Comparison of ENCODE assay signal across 8 cellular contexts in genomic region chr2:42046819-42047487, GRCh38. TPM values are rescaled to one million over a fixed set of nuclear protein-coding genes. Genes with fewer than 3 reads are reported as not detected.
DNase-seq lines count a peak whose midpoint lies in the region; ATAC-seq and TF ChIP-seq lines count a peak whose summit lies in the region.

No MANE protein-coding gene starts in this region.

- peaks cover 27% of the 10 kb centered on the region for H3K4me1 ChIP-seq in testis

- H3K27ac ChIP-seq in layer of hippocampus (ENCODE audit: low read depth, low read length) (peak overlapping the region; percentile 73), testis (peak overlapping the region; percentile 78 to 95)

- H3K27me3 ChIP-seq in layer of hippocampus (ENCODE audit: control insufficient read depth, insufficient read depth, low read length), result no peaks in the 10 kb centered on the region
- no peaks in the 10 kb centered on the region for H3K27me3 ChIP-seq in testis

- intact Hi-C loops in testis (cut with DNase I; ENCODE audit: low total_unique reads), result no loop called here

- no peaks in the 10 kb centered on the region for H3K9me3 ChIP-seq in testis

- no peak for TF ChIP-seq POLR2A in testis (IDR thresholded peaks at IDR 0.05)

- ATAC-seq in HG02885 (IDR thresholded peaks at IDR 0.05; ENCODE audit: poor library complexity, unreplicated experiment) (no peak), GM19395 (IDR thresholded peaks at IDR 0.05; ENCODE audit: unreplicated experiment) (no peak)

- no peaks in the 10 kb centered on the region for H3K36me3 ChIP-seq in testis (ENCODE audit: low read depth, missing control alignments)

- TF ChIP-seq CTCF in LNCaP clone FGC (IDR thresholded peaks at IDR 0.05; ENCODE audit: control insufficient read depth, extremely low read depth, insufficient read depth) (no peak), testis (IDR thresholded peaks at IDR 0.05) (no peak)

- H3K4me3 ChIP-seq in LNCaP clone FGC (ENCODE audit: low read depth, low read length), result peak overlapping the region; percentile 32; the same call in 1 of the 2 replicates
- H3K4me3 ChIP-seq in testis, result peak overlapping the region; percentile 66 to 87

- DNase-seq in Daoy (ENCODE audit: low read depth) (peak; percentile 23), LNCaP clone FGC (ENCODE audit: low read depth) (no peak), astrocyte of the hippocampus (ENCODE audit: low read depth, low spot score) (peak; percentile 34), testis (peak; percentile 59), inferior parietal cortex (ENCODE audit: extremely low spot score) (no peak)

- WGBS in testis, 2 donors, result 4 to 8% methylated on average over 4 to 31 of the region's 39 CpGs

RNA-seq across cellular contexts. Expression of gene PKDCC, which starts 0.9 kb away (rescaled TPM):
- total RNA-seq in Daoy (2014; rRNA removed; shearing (Covaris generic)), result 7.3 and 12.9 TPM in 2 replicates
- 100 to 1,000 TPM in 1 of 2 donors, 10 to 100 TPM in 1; 86.0 to 122 TPM for total RNA-seq in testis
- polyA plus RNA-seq in testis (ENCODE audit: insufficient read depth, low read depth, low replicate concordance), result 121 TPM

Comparison
In these comparisons a context has a peak if more than half of its experiments do, and no peak if none do; other contexts are left out.
1. DNase-seq: peak in Daoy (single experiment), astrocyte of the hippocampus (single experiment) and testis (single experiment); none in LNCaP clone FGC (single experiment) and inferior parietal cortex (single experiment).